23 cellular contexts compared by ENCODE assay signal in genomic region chr9:77854258-77854915, GRCh38.
DNase-seq lines count a peak whose midpoint lies in the region; ATAC-seq and TF ChIP-seq lines count a peak whose summit lies in the region.
"Had no signal": no experiment of that assay in that cellular context is flagged by ENCODE, and none has a peak within 500 bp of the region (broad histone marks: within the 10 kb centered on the region; RNA-seq: fewer than 3 reads in every experiment).

No MANE protein-coding gene starts in this region.

- H3K4me3 ChIP-seq in mucosa of descending colon (no peak overlapping the region), SJCRH30 (no peak overlapping the region)
- H3K4me3 ChIP-seq: BLaER1, PC-9, SJSA1 had no signal

- peaks cover 8% of the 10 kb centered on the region for H3K9me3 Mint-ChIP-seq in Calu3 (ENCODE audit: low read depth, unreplicated experiment)
- H3K9me3 Mint-ChIP-seq in stimulated activated naive CD8-positive, alpha-beta T cell treated with anti-CD3 and anti-CD28 coated beads, Interleukin-15, amount 100 ng/mL, for 72 hours = peaks cover 8% of the 10 kb centered on the region in 2 donors
- H3K9me3 Mint-ChIP-seq: HFFc6 had no signal

- intact Hi-C loops in Calu3 (cut with micrococcal nuclease; ENCODE audit: unreplicated experiment) = no loop called here
- intact Hi-C loops in mucosa of descending colon (cut with DNase I, micrococcal nuclease) = loop anchor here in 1 of 2 donors (10.0 kb wide), 1 partner anchor 180 kb away; the partner anchor contains the start of gene GNAQ

- H3K4me1 ChIP-seq in mucosa of descending colon (ENCODE audit: low read depth) = peaks cover 6% of the 10 kb centered on the region
- H3K4me1 ChIP-seq in SJCRH30 = no peaks in the 10 kb centered on the region
- H3K4me1 ChIP-seq: BLaER1 had no signal

- CTCF ChIA-PET in Calu3 (lab: Charles Lee) = no interaction called here
- CTCF ChIA-PET in HEK293T (lab: Yijun Ruan, JAX) = no interaction called here

- H3K4me3 Mint-ChIP-seq in Calu3 (ENCODE audit: low read depth, unreplicated experiment) (no peak overlapping the region), T-helper 17 cell (no peak overlapping the region)
- no peak overlapping the region for H3K4me3 Mint-ChIP-seq in stimulated activated naive CD8-positive, alpha-beta T cell treated with anti-CD3 and anti-CD28 coated beads, Interleukin-15, amount 100 ng/mL, for 72 hours
- H3K4me3 Mint-ChIP-seq: HFFc6 had no signal

- H3K27me3 Mint-ChIP-seq in Calu3 (ENCODE audit: unreplicated experiment) (no peaks in the 10 kb centered on the region), T-helper 17 cell (no peaks in the 10 kb centered on the region)
- H3K27me3 Mint-ChIP-seq in stimulated activated naive CD8-positive, alpha-beta T cell treated with anti-CD3 and anti-CD28 coated beads, Interleukin-15, amount 100 ng/mL, for 72 hours = no peaks in the 10 kb centered on the region
- H3K27me3 Mint-ChIP-seq: CD4-positive, CD25-positive, alpha-beta regulatory T cell had no signal

- DNase-seq in Calu3 (no peak), HEK293T (ENCODE audit: extremely low spot score) (no peak), T-helper 17 cell (no peak), mucosa of descending colon (no peak), SJCRH30 (no peak)
- no peak for DNase-seq in stimulated activated CD4-positive, alpha-beta T cell treated with anti-CD3 and anti-CD28 coated beads, Interleukin-4, amount 100 ng/mL, for 1 hour
- no peak for DNase-seq in stimulated activated naive CD8-positive, alpha-beta T cell treated with anti-CD3 and anti-CD28 coated beads, Interleukin-15, amount 100 ng/mL, for 72 hours
- DNase-seq: HFFc6; Kasumi-1; MV-4-11; NCI-H1105; NCI-H146; NCI-H1930; NCI-H2107; NCI-H446 treated with DMSO at 0.1 percent for 48 hours; NCI-H526; NCI-H82; NK-92 treated with Interleukin-12 subunit alpha and Interleukin-12 subunit beta, amount 100 ng/mL, for 24 hours; PC-9 had no signal

- H3K36me3 Mint-ChIP-seq in Calu3 (ENCODE audit: insufficient read depth, unreplicated experiment) (no peaks in the 10 kb centered on the region), T-helper 17 cell (ENCODE audit: low read depth) (peaks cover 4% of the 10 kb centered on the region)

- H3K36me3 ChIP-seq in mucosa of descending colon (ENCODE audit: low read depth) = no peaks in the 10 kb centered on the region
- H3K36me3 ChIP-seq in SJCRH30 = no peaks in the 10 kb centered on the region
- H3K36me3 ChIP-seq: BLaER1, SJSA1 had no signal

- H3K9me3 ChIP-seq in T-helper 17 cell (ENCODE audit: control insufficient read depth, low read length, poor library complexity, severe bottlenecking) (no peaks in the 10 kb centered on the region), mucosa of descending colon (no peaks in the 10 kb centered on the region), SJCRH30 (replicated peaks) (no peaks in the 10 kb centered on the region)
- H3K9me3 ChIP-seq: SJSA1 had no signal

- no peaks in the 10 kb centered on the region for H3K27me3 ChIP-seq in SJCRH30
- H3K27me3 ChIP-seq: BLaER1, SJSA1 had no signal

- H3K27ac Mint-ChIP-seq in Calu3 (ENCODE audit: unreplicated experiment) (peak overlapping the region; percentile 80), T-helper 17 cell (peak overlapping the region; percentile 8)
- H3K27ac Mint-ChIP-seq in stimulated activated naive CD8-positive, alpha-beta T cell treated with anti-CD3 and anti-CD28 coated beads, Interleukin-15, amount 100 ng/mL, for 72 hours = peak overlapping the region in 1 of 2 donors; percentile 34
- H3K27ac Mint-ChIP-seq: HFFc6 had no signal

- H3K27ac ChIP-seq in SJCRH30 = no peak overlapping the region
- H3K27ac ChIP-seq: BLaER1, PC-9, SJSA1 had no signal

- peaks cover 35% of the 10 kb centered on the region for H3K4me1 Mint-ChIP-seq in Calu3 (ENCODE audit: low read depth, unreplicated experiment)
- H3K4me1 Mint-ChIP-seq in T-helper 17 cell = peaks cover 23% of the 10 kb centered on the region
- peaks cover 21% of the 10 kb centered on the region for H3K4me1 Mint-ChIP-seq in stimulated activated naive CD8-positive, alpha-beta T cell treated with anti-CD3 and anti-CD28 coated beads, Interleukin-15, amount 100 ng/mL, for 72 hours

- TF ChIP-seq CTCF in Calu3 (IDR thresholded peaks at IDR 0.05; ENCODE audit: unreplicated experiment) (no peak), mucosa of descending colon (IDR thresholded peaks at IDR 0.05) (no peak)

- no peak for ATAC-seq in T-helper 17 cell
- peak; percentile 89 for ATAC-seq in mucosa of descending colon
- no peak for ATAC-seq in stimulated activated naive CD8-positive, alpha-beta T cell treated with anti-CD3 and anti-CD28 coated beads, Interleukin-15, amount 100 ng/mL, for 72 hours
- ATAC-seq: Right ventricle myocardium inferior had no signal

- BruUV-seq in Calu3 (replicated peaks; lab: Mats Ljungman, UMichigan) = no TSS peak

- POLR2A ChIA-PET in HEK293T (lab: Yijun Ruan, JAX) = no interaction called here

TF ChIP-seq in HEK293T, 16 proteins besides CTCF, POLR2A, EP300 and RAD21:
- TF ChIP-seq LEF1 (IDR thresholded peaks at IDR 0.05; ENCODE audit: borderline replicate concordance) = no peak
- no peak for TF ChIP-seq NFRKB (IDR thresholded peaks at IDR 0.05)
- TF ChIP-seq FOXA1 (IDR thresholded peaks at IDR 0.05) = no peak
- TF ChIP-seq ARNT (IDR thresholded peaks at IDR 0.05) = no peak
- TF ChIP-seq, protein P1, sequence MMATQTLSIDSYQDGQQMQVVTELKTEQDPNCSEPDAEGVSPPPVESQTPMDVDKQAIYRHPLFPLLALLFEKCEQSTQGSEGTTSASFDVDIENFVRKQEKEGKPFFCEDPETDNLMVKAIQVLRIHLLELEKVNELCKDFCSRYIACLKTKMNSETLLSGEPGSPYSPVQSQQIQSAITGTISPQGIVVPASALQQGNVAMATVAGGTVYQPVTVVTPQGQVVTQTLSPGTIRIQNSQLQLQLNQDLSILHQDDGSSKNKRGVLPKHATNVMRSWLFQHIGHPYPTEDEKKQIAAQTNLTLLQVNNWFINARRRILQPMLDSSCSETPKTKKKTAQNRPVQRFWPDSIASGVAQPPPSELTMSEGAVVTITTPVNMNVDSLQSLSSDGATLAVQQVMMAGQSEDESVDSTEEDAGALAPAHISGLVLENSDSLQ (IDR thresholded peaks at IDR 0.05) = 0 out of 2 replicates have a peak, but pooled peaks have one; percentile 19
- TF ChIP-seq BHLHE40 (IDR thresholded peaks at IDR 0.05; ENCODE audit: borderline replicate concordance) = no peak
- no peak for TF ChIP-seq TARDBP (IDR thresholded peaks at IDR 0.05)
